Comparison of ENCODE assay signal across 17 cellular contexts in genomic region chr3:32288819-32289218, GRCh38. TPM values are rescaled to one million over a fixed set of nuclear protein-coding genes. Genes with fewer than 3 reads are reported as not detected.
DNase-seq lines count a peak whose midpoint lies in the region; ATAC-seq, FAIRE-seq and TF ChIP-seq lines count a peak whose summit lies in the region.
"Had no signal": no experiment of that assay in that cellular context is flagged by ENCODE, and none has a peak within 500 bp of the region (broad histone marks: within the 10 kb centered on the region; RNA-seq: fewer than 3 reads in every experiment).

No MANE protein-coding gene starts in this region.

- H3K36me3 Mint-ChIP-seq in activated CD4-positive, alpha-beta T cell treated with anti-CD3 and anti-CD28 coated beads for 36 hours (ENCODE audit: low read depth), result no peaks in the 10 kb centered on the region
- no peaks in the 10 kb centered on the region for H3K36me3 Mint-ChIP-seq in activated CD8-positive, alpha-beta T cell treated with anti-CD3 and anti-CD28 coated beads for 36 hours (ENCODE audit: low read depth)
- no peaks in the 10 kb centered on the region for H3K36me3 Mint-ChIP-seq in naive thymus-derived CD8-positive, alpha-beta T cell
- H3K36me3 Mint-ChIP-seq: neural progenitor cell; stimulated activated naive B cell treated with anti-CD40 and anti-IgM and Interleukin-4, amounts not matched to agents 10 μg/mL and 1 μg/mL and 100 μg/mL, for 72 hours had no signal

- intact Hi-C loops in activated CD4-positive, alpha-beta T cell treated with anti-CD3 and anti-CD28 coated beads for 36 hours (cut with DNase I, micrococcal nuclease), result loop anchor here (2.0 to 5.0 kb wide), 2 partner anchors 52 to 112 kb away; partner anchors contain the start of gene CMTM8 (in 1 of the 2)
- intact Hi-C loops in activated CD8-positive, alpha-beta T cell treated with anti-CD3 and anti-CD28 coated beads for 36 hours (cut with micrococcal nuclease), result no loop called here

- no peaks in the 10 kb centered on the region for H3K9me3 Mint-ChIP-seq in activated CD4-positive, alpha-beta T cell treated with anti-CD3 and anti-CD28 coated beads for 36 hours (ENCODE audit: low read depth)
- no peaks in the 10 kb centered on the region for H3K9me3 Mint-ChIP-seq in activated CD8-positive, alpha-beta T cell treated with anti-CD3 and anti-CD28 coated beads for 36 hours
- H3K9me3 Mint-ChIP-seq in naive thymus-derived CD8-positive, alpha-beta T cell, result no peaks in the 10 kb centered on the region
- H3K9me3 Mint-ChIP-seq: neural progenitor cell; stimulated activated naive B cell treated with anti-CD40 and anti-IgM and Interleukin-4, amounts not matched to agents 10 μg/mL and 1 μg/mL and 100 μg/mL, for 72 hours had no signal

- CTCF ChIA-PET in activated CD4-positive, alpha-beta T cell treated with anti-CD3 and anti-CD28 coated beads for 36 hours (lab: Charles Lee), result interaction anchor here (0.6 to 5.9 kb wide), 12 partner anchors 9 to 181 kb away, joined by 3 to 41 read pairs (median 4); no protein-coding TSS in a partner anchor
- CTCF ChIA-PET in activated CD8-positive, alpha-beta T cell treated with anti-CD3 and anti-CD28 coated beads for 36 hours (lab: Charles Lee), result interaction anchor here (0.9 to 2.1 kb wide), 12 partner anchors 9 to 193 kb away, joined by 3 to 11 read pairs (median 4); no protein-coding TSS in a partner anchor

- no peak for DNase-seq in activated CD4-positive, alpha-beta T cell treated with anti-CD3 and anti-CD28 coated beads for 36 hours
- no peak for DNase-seq in activated CD4-positive, alpha-beta T cell treated with anti-CD3 and anti-CD28 coated beads for 48 hours
- no peak for DNase-seq in activated CD8-positive, alpha-beta T cell treated with anti-CD3 and anti-CD28 coated beads for 36 hours
- DNase-seq in naive thymus-derived CD8-positive, alpha-beta T cell, result peak in 4 of 10 donors; percentile 19 to 53 (median 40)
- DNase-seq in C1 segment of cervical spinal cord (lab: John Stamatoyannopoulos, UW) (no peak), HTR-8/SVneo (ENCODE audit: insufficient read length, low spot score) (no peak)
- DNase-seq: COR-L47; H7; NCI-H1436; NCI-H446 treated with DMSO at 0.1 percent for 48 hours; stimulated activated naive B cell treated with anti-CD40 and anti-IgM and Interleukin-4, amounts not matched to agents 10 μg/mL and 1 μg/mL and 100 μg/mL, for 72 hours had no signal

- no peak for TF ChIP-seq CTCF in activated CD8-positive, alpha-beta T cell treated with anti-CD3 and anti-CD28 coated beads for 36 hours (IDR thresholded peaks at IDR 0.05)

- no peak for FAIRE-seq in HTR-8/SVneo (lab: Jason Lieb, UNC)
- FAIRE-seq: urothelium cell line had no signal

- peaks cover 35% of the 10 kb centered on the region for H3K4me1 Mint-ChIP-seq in activated CD4-positive, alpha-beta T cell treated with anti-CD3 and anti-CD28 coated beads for 36 hours
- H3K4me1 Mint-ChIP-seq in activated CD8-positive, alpha-beta T cell treated with anti-CD3 and anti-CD28 coated beads for 36 hours (ENCODE audit: low read depth), result peaks cover 7% of the 10 kb centered on the region
- H3K4me1 Mint-ChIP-seq in naive thymus-derived CD8-positive, alpha-beta T cell, result peaks cover 7 to 35% (median 34%) of the 10 kb centered on the region in 4 donors
- H3K4me1 Mint-ChIP-seq: neural progenitor cell had no signal

- peak overlapping the region; percentile 61 for H3K27ac Mint-ChIP-seq in activated CD4-positive, alpha-beta T cell treated with anti-CD3 and anti-CD28 coated beads for 36 hours
- H3K27ac Mint-ChIP-seq in activated CD8-positive, alpha-beta T cell treated with anti-CD3 and anti-CD28 coated beads for 36 hours, result peak overlapping the region; percentile 54
- H3K27ac Mint-ChIP-seq in naive thymus-derived CD8-positive, alpha-beta T cell, result peak overlapping the region; percentile 63 to 96 (median 92)
- H3K27ac Mint-ChIP-seq: neural progenitor cell had no signal

- POLR2A ChIA-PET in activated CD4-positive, alpha-beta T cell treated with anti-CD3 and anti-CD28 coated beads for 36 hours (lab: Charles Lee), result interaction anchor here (0.6 to 0.9 kb wide), 2 partner anchors 102 to 126 kb away, joined by 5 to 6 read pairs; no protein-coding TSS in a partner anchor
- POLR2A ChIA-PET in activated CD8-positive, alpha-beta T cell treated with anti-CD3 and anti-CD28 coated beads for 36 hours (lab: Charles Lee), result interaction anchor here (1.1 kb wide), 1 partner anchor 16 kb away, joined by 3 read pairs; no protein-coding TSS in a partner anchor
- POLR2A ChIA-PET in naive thymus-derived CD8-positive, alpha-beta T cell (lab: Charles Lee), result interaction anchor here (0.6 to 2.4 kb wide), 5 partner anchors 15 to 102 kb away, joined by 3 to 10 read pairs (median 4); partner anchors contain the start of gene CMTM8

- no peaks in the 10 kb centered on the region for H3K27me3 Mint-ChIP-seq in activated CD4-positive, alpha-beta T cell treated with anti-CD3 and anti-CD28 coated beads for 36 hours
- no peaks in the 10 kb centered on the region for H3K27me3 Mint-ChIP-seq in activated CD8-positive, alpha-beta T cell treated with anti-CD3 and anti-CD28 coated beads for 36 hours
- H3K27me3 Mint-ChIP-seq in naive thymus-derived CD8-positive, alpha-beta T cell, result no peaks in the 10 kb centered on the region
- H3K27me3 Mint-ChIP-seq: stimulated activated naive B cell treated with anti-CD40 and anti-IgM and Interleukin-4, amounts not matched to agents 10 μg/mL and 1 μg/mL and 100 μg/mL, for 72 hours had no signal

- peak overlapping the region; percentile 15 for H3K4me3 Mint-ChIP-seq in activated CD4-positive, alpha-beta T cell treated with anti-CD3 and anti-CD28 coated beads for 36 hours
- no peak overlapping the region for H3K4me3 Mint-ChIP-seq in activated CD8-positive, alpha-beta T cell treated with anti-CD3 and anti-CD28 coated beads for 36 hours
- H3K4me3 Mint-ChIP-seq in naive thymus-derived CD8-positive, alpha-beta T cell, result peak overlapping the region in 9 of 10 donors; percentile 17 to 79 (median 38)
- H3K4me3 Mint-ChIP-seq: neural progenitor cell; stimulated activated naive B cell treated with anti-CD40 and anti-IgM and Interleukin-4, amounts not matched to agents 10 μg/mL and 1 μg/mL and 100 μg/mL, for 72 hours had no signal

- peak; percentile 89 for ATAC-seq in activated CD4-positive, alpha-beta T cell treated with anti-CD3 and anti-CD28 coated beads for 36 hours
- ATAC-seq in GM19351 (IDR thresholded peaks at IDR 0.05; ENCODE audit: unreplicated experiment), result peak; percentile 53
- peak; percentile 81 for ATAC-seq in activated CD8-positive, alpha-beta T cell treated with anti-CD3 and anti-CD28 coated beads for 36 hours
- peak; percentile 85 to 89 for ATAC-seq in naive thymus-derived CD8-positive, alpha-beta T cell
- ATAC-seq in GM19467 (IDR thresholded peaks at IDR 0.05; ENCODE audit: unreplicated experiment), result no peak
- ATAC-seq: sciatic nerve, SK-N-SH treated with all-trans-retinoic acid at 6 μM for 48 hours had no signal

RNA-seq across cellular contexts. Expression of gene CMTM8, which starts 50.3 kb away (rescaled TPM):
- 1 to 10 TPM; 8.1 to 9.3 TPM for total RNA-seq in activated CD4-positive, alpha-beta T cell treated with anti-CD3 and anti-CD28 coated beads for 36 hours
- 1 to 10 TPM; 6.4 to 6.9 TPM for total RNA-seq in activated CD8-positive, alpha-beta T cell treated with anti-CD3 and anti-CD28 coated beads for 36 hours
- 1 to 10 TPM; 2.0 to 2.2 TPM for total RNA-seq in naive thymus-derived CD8-positive, alpha-beta T cell
- polyA plus RNA-seq in naive thymus-derived CD8-positive, alpha-beta T cell, result 1 to 10 TPM; 2.8 to 8.6 (median 3.8) TPM
